Comparison of ENCODE assay signal across 28 cellular contexts in the genomic region with DNA sequence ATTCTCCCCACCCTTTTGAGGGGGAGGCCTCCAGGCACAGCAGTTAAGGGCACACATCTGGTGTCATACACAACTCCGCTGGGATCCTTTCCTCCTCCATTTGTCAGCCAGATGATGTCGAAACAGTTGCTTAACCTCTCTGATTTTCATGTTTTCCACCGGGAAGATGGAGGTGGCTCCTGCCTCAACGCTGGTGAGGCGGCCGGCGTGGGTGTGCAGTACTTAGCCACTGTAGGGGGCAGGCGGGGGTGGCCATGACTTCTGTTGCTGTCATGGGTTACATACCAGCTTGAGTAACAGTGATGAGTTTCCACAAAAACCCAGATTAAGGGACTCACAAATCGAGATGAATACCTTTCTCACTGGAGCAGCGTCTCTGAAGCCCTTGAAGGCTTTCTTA.
"Had no signal": no experiment of that assay in that cellular context is flagged by ENCODE, and none has a peak within 500 bp of the region (broad histone marks: within the 10 kb centered on the region; RNA-seq: fewer than 3 reads in every experiment).

No MANE protein-coding gene starts in this region.

- H2AFZ ChIP-seq: neural progenitor cell had no signal

- H3K36me3 Mint-ChIP-seq: immature natural killer cell; naive B cell; natural killer cell; neural progenitor cell; stimulated activated memory B cell treated with anti-CD40 and anti-IgM and Interleukin-4, amounts not matched to agents 10 μg/mL and 1 μg/mL and 100 μg/mL, for 72 hours had no signal

- H3K9ac ChIP-seq: neural progenitor cell had no signal

- ATAC-seq: left colon; left lung; lower lobe of right lung; natural killer cell; stimulated activated memory B cell treated with anti-CD40 and anti-IgM and Interleukin-4, amounts not matched to agents 10 μg/mL and 1 μg/mL and 100 μg/mL, for 72 hours had no signal

- H3K4me3 Mint-ChIP-seq: immature natural killer cell; naive B cell; natural killer cell; nephron progenitor cell; neural progenitor cell; stimulated activated memory B cell treated with anti-CD40 and anti-IgM and Interleukin-4, amounts not matched to agents 10 μg/mL and 1 μg/mL and 100 μg/mL, for 72 hours had no signal

- H3K27me3 ChIP-seq: left lung, neural progenitor cell, ovary, right atrium auricular region, right lobe of liver, stomach, testis, thyroid gland, transverse colon, upper lobe of left lung, vagina had no signal

- DNase-seq: immature natural killer cell; kidney; left colon; left lung; lower lobe of right lung; mammary epithelial cell; mesenchymal stem cell; naive B cell; natural killer cell; nephron progenitor cell; ovary; right lobe of liver; stimulated activated CD4-positive, alpha-beta T cell treated with anti-CD3 and anti-CD28 coated beads, Interleukin-1b, Interleukin-23, amount 100 ng/mL, for 48 hours; stimulated activated CD4-positive, alpha-beta T cell treated with anti-CD3 and anti-CD28 coated beads, Interleukin-2, amount 100 ng/mL, for 48 hours; stimulated activated CD4-positive, alpha-beta T cell treated with anti-CD3 and anti-CD28 coated beads, Interleukin-4, amount 100 ng/mL, for 4 hours; stimulated activated CD8-positive, alpha-beta memory T cell treated with anti-CD3 and anti-CD28 coated beads, Interleukin-4, amount 100 ng/mL, for 48 hours; stimulated activated naive CD4-positive, alpha-beta T cell treated with Interleukin-2 at 50 U/mL for 16 hours; stomach; testis; thyroid gland; transverse colon had no signal

- H3K9me3 ChIP-seq: left lung, lower lobe of right lung, ovary, right atrium auricular region, right lobe of liver, stomach, testis, thyroid gland, transverse colon, upper lobe of left lung, vagina had no signal

- H3K4me2 ChIP-seq: neural progenitor cell, smooth muscle cell had no signal

- H3K9me3 Mint-ChIP-seq: immature natural killer cell; natural killer cell; nephron progenitor cell; neural progenitor cell; stimulated activated memory B cell treated with anti-CD40 and anti-IgM and Interleukin-4, amounts not matched to agents 10 μg/mL and 1 μg/mL and 100 μg/mL, for 72 hours had no signal

- H3K27me3 Mint-ChIP-seq: progenitor cell of endocrine pancreas had no signal

- H3K36me3 ChIP-seq: neural progenitor cell, ovary, transverse colon had no signal

- H3K4me1 ChIP-seq: left lung, lower lobe of right lung, neural progenitor cell, right atrium auricular region, right lobe of liver, testis, thyroid gland, vagina had no signal

- H3K27ac Mint-ChIP-seq: immature natural killer cell; naive B cell; natural killer cell; nephron progenitor cell; neural progenitor cell; progenitor cell of endocrine pancreas; stimulated activated memory B cell treated with anti-CD40 and anti-IgM and Interleukin-4, amounts not matched to agents 10 μg/mL and 1 μg/mL and 100 μg/mL, for 72 hours had no signal

- H3K4me3 ChIP-seq: left lung, lower lobe of right lung, neural progenitor cell, ovary, right atrium auricular region, right lobe of liver, smooth muscle cell, stomach, testis, thyroid gland, transverse colon, upper lobe of left lung, vagina had no signal

- H3K4me1 Mint-ChIP-seq: immature natural killer cell, natural killer cell had no signal

- H3K27ac ChIP-seq: left lung, lower lobe of right lung, neural progenitor cell, ovary, right atrium auricular region, right lobe of liver, stomach, testis, thyroid gland, transverse colon, upper lobe of left lung, vagina had no signal
